ENCODE assay signal across 8 cellular contexts in genomic region chr15:74433592-74434259, GRCh38. TPM values are rescaled to one million over a fixed set of nuclear protein-coding genes. Genes with fewer than 3 reads are reported as not detected.
A peak's percentile ranks its signal among the peaks of the same experiment; 100 is the strongest.
DNase-seq lines count a peak whose midpoint lies in the region; ATAC-seq lines count a peak whose summit lies in the region.

SEMA7A (minus strand) TSS chr15:74433958; CDS start chr15:74433918, 40 bp downstream.

- H3K36me3 ChIP-seq in endocrine pancreas (ENCODE audit: control insufficient read depth, insufficient read depth, low read length): no peaks in the 10 kb centered on the region
- H3K36me3 ChIP-seq in mesendoderm (ENCODE audit: control insufficient read depth, insufficient read depth, low read length): no peaks in the 10 kb centered on the region

- H3K56ac ChIP-seq in mesendoderm (ENCODE audit: low read length): peak within 1 kb of the TSS; percentile 93

- no CpG with 5 or more reads among the region's 75 CpGs for WGBS in mesendoderm (ENCODE audit: extremely low coverage, insufficient coverage, low lambda C conversion rate)

- H3K27me3 ChIP-seq in endocrine pancreas (ENCODE audit: control insufficient read depth, insufficient read depth, low read length) (no peaks in the 10 kb centered on the region), mesendoderm (ENCODE audit: insufficient read depth, low read length, poor library complexity) (no peaks in the 10 kb centered on the region)

- peak within 1 kb of the TSS; percentile 48 for H3K23ac ChIP-seq in mesendoderm (ENCODE audit: low read length)

- no peak within 1 kb of the TSS for H2BK15ac ChIP-seq in mesendoderm (replicated peaks; ENCODE audit: low read depth)

- H3K4me1 ChIP-seq in endocrine pancreas (ENCODE audit: control insufficient read depth, insufficient read depth, low read length) (no peaks in the 10 kb centered on the region), mesendoderm (ENCODE audit: control insufficient read depth, low read depth, low read length) (peaks cover 10% of the 10 kb centered on the region)

- H2BK120ac ChIP-seq in mesendoderm (ENCODE audit: low read depth, low read length): no peak within 1 kb of the TSS

- peak; percentile 65 for ATAC-seq in GM18868 (IDR thresholded peaks at IDR 0.05; ENCODE audit: unreplicated experiment)
- ATAC-seq in HG03108 (IDR thresholded peaks at IDR 0.05; ENCODE audit: unreplicated experiment): peak; percentile 60

- H3K4ac ChIP-seq in mesendoderm (ENCODE audit: low read depth, low read length): peak within 1 kb of the TSS; percentile 10

- H3K79me1 ChIP-seq in mesendoderm (ENCODE audit: low read length): peaks cover 18% of the 10 kb centered on the region

- DNase-seq in AG08395 (ENCODE audit: low spot score) (peak; percentile 97), NCI-H82 (lab: John Stamatoyannopoulos, UW) (peak; percentile 91), mesendoderm (peak; percentile 88)
- DNase-seq in activated CD8-positive, alpha-beta memory T cell treated with anti-CD3 and anti-CD28 coated beads for 4 hours (ENCODE audit: low read depth in 2 of 2): peak; percentile 66 to 72
- DNase-seq in stimulated activated CD8-positive, alpha-beta memory T cell treated with anti-CD3 and anti-CD28 coated beads, Interleukin-15, amount 100 ng/mL, for 1 hour (ENCODE audit: low read depth): peak; percentile 40

- peak within 1 kb of the TSS; percentile 33 for H4K5ac ChIP-seq in mesendoderm (ENCODE audit: low read length)

- peak within 1 kb of the TSS; percentile 80 for H3K18ac ChIP-seq in mesendoderm (ENCODE audit: low read length)

- peaks cover 12% of the 10 kb centered on the region for H3K79me2 ChIP-seq in mesendoderm (ENCODE audit: control insufficient read depth, insufficient read depth, low read length)

- H4K8ac ChIP-seq in mesendoderm (ENCODE audit: low read depth, low read length): no peak within 1 kb of the TSS

- peak within 1 kb of the TSS; percentile 57 for H2BK5ac ChIP-seq in mesendoderm (ENCODE audit: low read length)

- H3K9ac ChIP-seq in endocrine pancreas (ENCODE audit: control insufficient read depth, insufficient read depth, low read length) (peak within 1 kb of the TSS; percentile 10), mesendoderm (ENCODE audit: low read length) (peak within 1 kb of the TSS; percentile 88)

- H3K4me2 ChIP-seq in mesendoderm (ENCODE audit: low read length): peak within 1 kb of the TSS; percentile 90

- H2AK5ac ChIP-seq in mesendoderm (ENCODE audit: low read length): no peak within 1 kb of the TSS

- H3K4me3 ChIP-seq in endocrine pancreas (ENCODE audit: control insufficient read depth, insufficient read depth, low read length): no peak within 1 kb of the TSS
- H3K4me3 ChIP-seq in mesendoderm (ENCODE audit: low read length): peak within 1 kb of the TSS; percentile 85

- peak within 1 kb of the TSS; percentile 42 for H3K27ac ChIP-seq in mesendoderm (ENCODE audit: low read depth, low read length)

- H3K9me3 ChIP-seq in endocrine pancreas (ENCODE audit: control insufficient read depth, low read length): no peaks in the 10 kb centered on the region

RNA-seq across cellular contexts. Expression of gene SEMA7A, which starts in this region (rescaled TPM):
- polyA plus RNA-seq in mesendoderm (2013, experiment 1 of 2): 9.6 TPM
- polyA plus RNA-seq in mesendoderm (2013, experiment 2 of 2): 10.6 TPM

Comparison
In these comparisons a context has a peak if more than half of its experiments do, and no peak if none do; other contexts are left out.
1. DNase-seq: peak in every context shown above with its lines; median percentile 97 in AG08395; 91 in NCI-H82; 88 in mesendoderm; 69 in activated CD8-positive, alpha-beta memory T cell treated with anti-CD3 and anti-CD28 coated beads for 4 hours; 40 in stimulated activated CD8-positive, alpha-beta memory T cell treated with anti-CD3 and anti-CD28 coated beads, Interleukin-15, amount 100 ng/mL, for 1 hour.